In genomic region chrX:47631676-47632075, GRCh38 we compare ENCODE assay signal across 29 cellular contexts. TPM values are rescaled to one million over a fixed set of nuclear protein-coding genes. Genes with fewer than 3 reads are reported as not detected.
"Had no signal": no experiment of that assay in that cellular context is flagged by ENCODE, and none has a peak within 500 bp of the region (broad histone marks: within the 10 kb centered on the region; RNA-seq: fewer than 3 reads in every experiment).

No MANE protein-coding gene starts in this region.

- H3K4me1 Mint-ChIP-seq: neural progenitor cell had no signal

- H3K36me3 Mint-ChIP-seq: natural killer cell had no signal

- H3K4me1 ChIP-seq: lower lobe of right lung, right atrium auricular region, right lobe of liver, stomach, testis, thyroid gland, transverse colon had no signal

- H3K27ac ChIP-seq: lower lobe of right lung, neural progenitor cell, ovary, right atrium auricular region, right lobe of liver, skin epidermis, stomach, testis, thyroid gland, transverse colon had no signal

- DNase-seq: hypothalamus; immature natural killer cell; kidney; left colon; left lung; lower lobe of right lung; mammary epithelial cell; mesenchymal stem cell; natural killer cell; nephron progenitor cell; ovary; right lobe of liver; stimulated activated CD4-positive, alpha-beta T cell treated with anti-CD3 and anti-CD28 coated beads, Interleukin-12 subunit alpha, Interleukin-12 subunit beta, amount 100 ng/mL, for 4 hours; stimulated activated CD4-positive, alpha-beta T cell treated with anti-CD3 and anti-CD28 coated beads, Interleukin-15, amount 100 ng/mL, for 24 hours; stimulated activated CD4-positive, alpha-beta T cell treated with anti-CD3 and anti-CD28 coated beads, Interleukin-2, amount 100 ng/mL, for 24 hours; stimulated activated CD4-positive, alpha-beta T cell treated with anti-CD3 and anti-CD28 coated beads, Interleukin-4, amount 100 ng/mL, for 1 hour; stimulated activated naive B cell treated with anti-CD40 and anti-IgM and Interleukin-4, amounts not matched to agents 10 μg/mL and 1 μg/mL and 100 μg/mL, for 72 hours; stimulated activated naive CD8-positive, alpha-beta T cell treated with anti-CD3 and anti-CD28 coated beads, Interleukin-15, Interleukin-2, amounts not matched to agents 100 U/mL and 50 U/mL, for 24 hours; stomach; testis; thyroid gland; transverse colon; upper lobe of left lung had no signal

- H3K9ac ChIP-seq: neural progenitor cell had no signal

- FAIRE-seq: islet of Langerhans, kidney had no signal

- H3K4me3 ChIP-seq: left lung, lower lobe of right lung, neural progenitor cell, ovary, right atrium auricular region, right lobe of liver, skin epidermis, stomach, testis, thyroid gland, transverse colon, upper lobe of left lung had no signal

- H2AFZ ChIP-seq: neural progenitor cell had no signal

- H3K27ac Mint-ChIP-seq: natural killer cell; nephron progenitor cell; neural progenitor cell; progenitor cell of endocrine pancreas; stimulated activated naive B cell treated with anti-CD40 and anti-IgM and Interleukin-4, amounts not matched to agents 10 μg/mL and 1 μg/mL and 100 μg/mL, for 72 hours had no signal

- H3K4me3 Mint-ChIP-seq: immature natural killer cell; natural killer cell; nephron progenitor cell; neural progenitor cell; stimulated activated naive B cell treated with anti-CD40 and anti-IgM and Interleukin-4, amounts not matched to agents 10 μg/mL and 1 μg/mL and 100 μg/mL, for 72 hours had no signal

- ATAC-seq: left colon; left lung; lower lobe of right lung; natural killer cell; stimulated activated naive CD8-positive, alpha-beta T cell treated with anti-CD3 and anti-CD28 coated beads, Interleukin-15, Interleukin-2, amounts not matched to agents 100 U/mL and 50 U/mL, for 24 hours had no signal

- H3K27me3 Mint-ChIP-seq: progenitor cell of endocrine pancreas; stimulated activated naive B cell treated with anti-CD40 and anti-IgM and Interleukin-4, amounts not matched to agents 10 μg/mL and 1 μg/mL and 100 μg/mL, for 72 hours had no signal

- H3K9me3 ChIP-seq: left lung, lower lobe of right lung, ovary, right atrium auricular region, right lobe of liver, stomach, testis, thyroid gland, transverse colon, upper lobe of left lung had no signal

- H3K36me3 ChIP-seq: neural progenitor cell, ovary, thyroid gland, transverse colon had no signal

- H3K9me3 Mint-ChIP-seq: immature natural killer cell; natural killer cell; stimulated activated naive B cell treated with anti-CD40 and anti-IgM and Interleukin-4, amounts not matched to agents 10 μg/mL and 1 μg/mL and 100 μg/mL, for 72 hours had no signal

- H3K4me2 ChIP-seq: neural progenitor cell had no signal

- H3K27me3 ChIP-seq: left lung, neural progenitor cell, ovary, right atrium auricular region, right lobe of liver, stomach, testis, thyroid gland, transverse colon, upper lobe of left lung had no signal

RNA-seq across cellular contexts. Expression of gene SYN1, which starts 12.0 kb away (rescaled TPM):
- total RNA-seq: pulmonary artery endothelial cell had no signal
